In the genomic region with DNA sequence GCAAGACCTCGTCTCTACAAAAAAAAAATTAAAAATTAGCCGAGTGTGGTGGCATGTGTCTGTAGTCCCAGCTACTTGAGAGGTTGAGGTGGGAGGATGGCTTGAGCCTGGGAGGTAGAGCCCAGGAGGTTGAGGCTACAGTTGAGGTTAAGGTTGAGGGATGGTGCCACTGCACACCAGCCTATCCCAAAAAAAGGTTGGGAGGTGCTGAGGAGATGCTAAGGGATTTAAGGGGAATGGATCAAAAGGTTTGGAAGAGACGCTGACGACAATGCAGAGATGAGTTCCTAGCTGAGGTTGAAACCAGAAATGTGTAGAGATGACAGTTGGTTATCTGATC, we compare ENCODE assay signal across 13 cellular contexts. TPM values are rescaled to one million over a fixed set of nuclear protein-coding genes. Genes with fewer than 3 reads are reported as not detected.
DNase-seq lines count a peak whose midpoint lies in the region; ATAC-seq and TF ChIP-seq lines count a peak whose summit lies in the region.
"Had no signal": no experiment of that assay in that cellular context is flagged by ENCODE, and none has a peak within 500 bp of the region (broad histone marks: within the 10 kb centered on the region; RNA-seq: fewer than 3 reads in every experiment).

No MANE protein-coding gene starts in this region.

- 99% methylated on average over 2 of the region's 4 CpGs for WGBS in mesenchymal stem cell
- 88 to 98% methylated on average over 4 of the region's 4 CpGs for WGBS in body of pancreas, 2 donors

- H2BK5ac ChIP-seq in mesenchymal stem cell (ENCODE audit: low read depth, low read length, poor library complexity, severe bottlenecking) = no peak overlapping the region

- DNase-seq in CD4-positive, alpha-beta memory T cell = no peak
- DNase-seq in activated CD8-positive, alpha-beta T cell treated with anti-CD3 and anti-CD28 coated beads for 36 hours = no peak
- no peak for DNase-seq in mesenchymal stem cell
- DNase-seq in erythroblast (lab: John Stamatoyannopoulos, UW) = no peak
- no peak for DNase-seq in AG20443 (ENCODE audit: low spot score)
- DNase-seq in mucosa of descending colon = no peak
- no peak for DNase-seq in body of pancreas
- DNase-seq: C1 segment of cervical spinal cord, foreskin melanocyte, Karpas-422 had no signal

- H2BK120ac ChIP-seq in mesenchymal stem cell (ENCODE audit: low read depth, low read length) = no peak overlapping the region

- H2AFZ ChIP-seq in ACC112 (ENCODE audit: low read length, unreplicated experiment) (no peak overlapping the region), mesenchymal stem cell (ENCODE audit: low read depth, low read length) (no peak overlapping the region)

- H3K27ac ChIP-seq in ACC112 (ENCODE audit: low read depth, low read length) = peak overlapping the region; percentile 11; the same call in 1 of the 2 replicates
- H3K27ac ChIP-seq in CD4-positive, alpha-beta memory T cell (ENCODE audit: low read depth, low read length) = no peak overlapping the region
- H3K27ac ChIP-seq in mesenchymal stem cell (ENCODE audit: low read length, poor library complexity, severe bottlenecking) = no peak overlapping the region
- H3K27ac ChIP-seq in body of pancreas = no peak overlapping the region
- H3K27ac ChIP-seq: HL-60 had no signal

- peak overlapping the region in 5 of 7 donors; percentile 48 to 77 (median 57) for H3K27ac Mint-ChIP-seq in CD4-positive, alpha-beta memory T cell
- peak overlapping the region; percentile 96 for H3K27ac Mint-ChIP-seq in activated CD8-positive, alpha-beta T cell treated with anti-CD3 and anti-CD28 coated beads for 36 hours
- H3K27ac Mint-ChIP-seq: nephron had no signal

- H3K9me3 ChIP-seq in CD4-positive, alpha-beta memory T cell (ENCODE audit: control insufficient read depth in 1 of 2, low read length in 2 of 2) = no peaks in the 10 kb centered on the region
- H3K9me3 ChIP-seq in mesenchymal stem cell (ENCODE audit: control insufficient read depth, low read length) (no peaks in the 10 kb centered on the region), mucosa of descending colon (no peaks in the 10 kb centered on the region), body of pancreas (no peaks in the 10 kb centered on the region)

- no peak overlapping the region for H3K4ac ChIP-seq in mesenchymal stem cell (ENCODE audit: low read depth in 1 of 2, low read length in 2 of 2)

- no peak overlapping the region for H3K18ac ChIP-seq in mesenchymal stem cell (ENCODE audit: low read depth in 1 of 2, low read length in 2 of 2)

- H3K4me1 Mint-ChIP-seq in CD4-positive, alpha-beta memory T cell = peaks cover 10 to 40% (median 28%) of the 10 kb centered on the region in 4 donors
- peaks cover 57% of the 10 kb centered on the region for H3K4me1 Mint-ChIP-seq in activated CD8-positive, alpha-beta T cell treated with anti-CD3 and anti-CD28 coated beads for 36 hours (ENCODE audit: low read depth)
- H3K4me1 Mint-ChIP-seq: nephron had no signal

- H3K27me3 ChIP-seq in ACC112 (ENCODE audit: insufficient read depth, low read length) = no peaks in the 10 kb centered on the region
- H3K27me3 ChIP-seq in CD4-positive, alpha-beta memory T cell (ENCODE audit: insufficient read depth, low read length) = no peaks in the 10 kb centered on the region
- H3K27me3 ChIP-seq in mesenchymal stem cell (ENCODE audit: control insufficient read depth in 1 of 2, insufficient read depth in 1 of 2, low read length in 2 of 2) = no peaks in the 10 kb centered on the region
- no peaks in the 10 kb centered on the region for H3K27me3 ChIP-seq in body of pancreas

- peaks cover 9% of the 10 kb centered on the region for H3K79me2 ChIP-seq in ACC112 (ENCODE audit: control insufficient read depth, insufficient read depth, low read length, unreplicated experiment)

- peaks cover 17% of the 10 kb centered on the region for H3K4me1 ChIP-seq in ACC112 (ENCODE audit: control insufficient read depth, insufficient read depth, low read length, unreplicated experiment)
- peaks cover 12% of the 10 kb centered on the region for H3K4me1 ChIP-seq in CD4-positive, alpha-beta memory T cell (ENCODE audit: insufficient read depth, low read length)
- H3K4me1 ChIP-seq in mesenchymal stem cell (ENCODE audit: control insufficient read depth, insufficient read depth, low read depth, low read length) = peaks cover 8% of the 10 kb centered on the region
- peaks cover 4% of the 10 kb centered on the region for H3K4me1 ChIP-seq in mucosa of descending colon (ENCODE audit: low read depth)
- peaks cover 14% of the 10 kb centered on the region for H3K4me1 ChIP-seq in body of pancreas

- TF ChIP-seq POLR2A in erythroblast (IDR thresholded peaks at IDR 0.05; ENCODE audit: low read length) (no peak), body of pancreas (IDR thresholded peaks at IDR 0.05) (no peak)

- H3K9me3 Mint-ChIP-seq in CD4-positive, alpha-beta memory T cell = no peaks in the 10 kb centered on the region
- H3K9me3 Mint-ChIP-seq in activated CD8-positive, alpha-beta T cell treated with anti-CD3 and anti-CD28 coated beads for 36 hours = peaks cover 9% of the 10 kb centered on the region
- H3K9me3 Mint-ChIP-seq: nephron had no signal

- CTCF ChIA-PET in CD4-positive, alpha-beta memory T cell (lab: Charles Lee; ENCODE audit: partially characterized antibody) = interaction anchor here (2.1 to 9.1 kb wide), 4 partner anchors 15 to 94 kb away, joined by 4 to 58 read pairs (median 10); no protein-coding TSS in a partner anchor
- CTCF ChIA-PET in activated CD8-positive, alpha-beta T cell treated with anti-CD3 and anti-CD28 coated beads for 36 hours (lab: Charles Lee) = interaction anchor here (1.3 to 11.2 kb wide), 7 partner anchors 11 to 45 kb away, joined by 3 to 134 read pairs (median 9); no protein-coding TSS in a partner anchor

- H4K91ac ChIP-seq in mesenchymal stem cell (ENCODE audit: low read length) = no peak overlapping the region

- no peak overlapping the region for H2BK12ac ChIP-seq in mesenchymal stem cell (ENCODE audit: low read length in 2 of 2)

- H3K4me3 ChIP-seq in ACC112 (ENCODE audit: low read depth, low read length) = no peak overlapping the region
- H3K4me3 ChIP-seq in CD4-positive, alpha-beta memory T cell (ENCODE audit: low read length in 2 of 2) = no peak overlapping the region
- no peak overlapping the region for H3K4me3 ChIP-seq in mesenchymal stem cell (ENCODE audit: insufficient read depth in 1 of 2, low read depth in 1 of 2, low read length in 2 of 2)
- H3K4me3 ChIP-seq in mucosa of descending colon = no peak overlapping the region
- no peak overlapping the region for H3K4me3 ChIP-seq in body of pancreas

- H2AK5ac ChIP-seq in mesenchymal stem cell (ENCODE audit: low read length, severe bottlenecking) = no peak overlapping the region

- H3K4me3 Mint-ChIP-seq in CD4-positive, alpha-beta memory T cell = peak overlapping the region in 5 of 8 donors; percentile 39 to 68 (median 48)
- H3K4me3 Mint-ChIP-seq in activated CD8-positive, alpha-beta T cell treated with anti-CD3 and anti-CD28 coated beads for 36 hours = peak overlapping the region; percentile 54
- H3K4me3 Mint-ChIP-seq: nephron had no signal

- H3K79me1 ChIP-seq in mesenchymal stem cell (replicated peaks; ENCODE audit: low read length, poor library complexity, severe bottlenecking) = peaks cover 6% of the 10 kb centered on the region

- no peak for TF ChIP-seq CTCF in activated CD8-positive, alpha-beta T cell treated with anti-CD3 and anti-CD28 coated beads for 36 hours (IDR thresholded peaks at IDR 0.05)
- TF ChIP-seq CTCF in mucosa of descending colon (IDR thresholded peaks at IDR 0.05) (no peak), body of pancreas (IDR thresholded peaks at IDR 0.05) (no peak)

- H3K36me3 ChIP-seq in ACC112 (ENCODE audit: insufficient read depth, low read length) (no peaks in the 10 kb centered on the region), mesenchymal stem cell (ENCODE audit: control insufficient read depth in 1 of 2, insufficient read depth in 2 of 2, low read depth in 1 of 2, low read length in 2 of 2) (no peaks in the 10 kb centered on the region), mucosa of descending colon (ENCODE audit: low read depth) (no peaks in the 10 kb centered on the region), body of pancreas (replicated peaks in 1 of 2; ENCODE audit: insufficient read depth in 1 of 2, low read depth in 2 of 2) (no peaks in the 10 kb centered on the region)
- H3K36me3 ChIP-seq in CD4-positive, alpha-beta memory T cell (ENCODE audit: insufficient read depth, low read length) = no peaks in the 10 kb centered on the region

- H2BK15ac ChIP-seq in mesenchymal stem cell (ENCODE audit: low read depth, poor library complexity, severe bottlenecking) = no peak overlapping the region

- H3K14ac ChIP-seq in mesenchymal stem cell (ENCODE audit: low read length in 2 of 2) = no peak overlapping the region

- POLR2A ChIA-PET in CD4-positive, alpha-beta memory T cell (lab: Charles Lee; ENCODE audit: partially characterized antibody) = interaction anchor here (0.6 to 3.1 kb wide), 5 partner anchors 37 to 101 kb away, joined by 3 to 13 read pairs (median 4); no protein-coding TSS in a partner anchor
- POLR2A ChIA-PET in activated CD8-positive, alpha-beta T cell treated with anti-CD3 and anti-CD28 coated beads for 36 hours (lab: Charles Lee) = interaction anchor here (0.6 to 10.5 kb wide), 9 partner anchors 10 to 135 kb away, joined by 3 to 134 read pairs (median 5); a partner anchor contains a TSS

- H3K9ac ChIP-seq in mesenchymal stem cell (ENCODE audit: low read length) = peak overlapping the region; percentile 60

- no peak overlapping the region for H3K4me2 ChIP-seq in mesenchymal stem cell (ENCODE audit: low read length, poor library complexity, severe bottlenecking)

- H3K23ac ChIP-seq in mesenchymal stem cell (ENCODE audit: low read length in 2 of 2) = no peak overlapping the region

- H3K27me3 Mint-ChIP-seq in CD4-positive, alpha-beta memory T cell = no peaks in the 10 kb centered on the region
- no peaks in the 10 kb centered on the region for H3K27me3 Mint-ChIP-seq in activated CD8-positive, alpha-beta T cell treated with anti-CD3 and anti-CD28 coated beads for 36 hours

- H4K8ac ChIP-seq in mesenchymal stem cell (ENCODE audit: low read length) = no peak overlapping the region

- no peak for ATAC-seq in activated CD8-positive, alpha-beta T cell treated with anti-CD3 and anti-CD28 coated beads for 36 hours
- ATAC-seq in mucosa of descending colon (no peak), body of pancreas (no peak)

- intact Hi-C loops in CD4-positive, alpha-beta memory T cell (cut with micrococcal nuclease) = no loop called here
- intact Hi-C loops in activated CD8-positive, alpha-beta T cell treated with anti-CD3 and anti-CD28 coated beads for 36 hours (cut with micrococcal nuclease) = loop anchor here (5.0 kb wide), 1 partner anchor 44 kb away; no protein-coding TSS in a partner anchor
- intact Hi-C loops in mucosa of descending colon (cut with DNase I, micrococcal nuclease) (no loop called here), body of pancreas (cut with DNase I) (no loop called here)

- H3K36me3 Mint-ChIP-seq in CD4-positive, alpha-beta memory T cell = peaks cover 0 to 4% of the 10 kb centered on the region in 2 donors
- H3K36me3 Mint-ChIP-seq in activated CD8-positive, alpha-beta T cell treated with anti-CD3 and anti-CD28 coated beads for 36 hours (ENCODE audit: low read depth) = peaks cover 31% of the 10 kb centered on the region

RNA-seq across cellular contexts. Expression of a gene that starts 4.7 kb away (rescaled TPM):
- total RNA-seq in CD4-positive, alpha-beta memory T cell = 10 to 100 TPM; 66.6 to 70.7 TPM
- polyA plus RNA-seq in CD4-positive, alpha-beta memory T cell = 100 to 1,000 TPM; 142 to 202 TPM
- 100 to 1,000 TPM; 150 to 156 TPM for total RNA-seq in activated CD8-positive, alpha-beta T cell treated with anti-CD3 and anti-CD28 coated beads for 36 hours
- polyA plus RNA-seq in mesenchymal stem cell (2013, experiment 1 of 2) = 52.8 TPM
- 54.6 TPM for polyA plus RNA-seq in mesenchymal stem cell (2013, experiment 2 of 2)
- 10 to 100 TPM; 39.3 to 50.1 (median 48.9) TPM for total RNA-seq in mucosa of descending colon
- 10 to 100 TPM; 20.1 to 29.1 TPM for total RNA-seq in body of pancreas

RNA-seq across cellular contexts. Expression of a gene that starts 40.5 kb away (rescaled TPM):
- total RNA-seq in CD4-positive, alpha-beta memory T cell = 100 to 1,000 TPM; 143 to 152 TPM
- 10 to 100 TPM; 32.6 to 66.1 TPM for polyA plus RNA-seq in CD4-positive, alpha-beta memory T cell
- total RNA-seq in activated CD8-positive, alpha-beta T cell treated with anti-CD3 and anti-CD28 coated beads for 36 hours = 100 to 1,000 TPM; 236 to 245 TPM
- polyA plus RNA-seq in mesenchymal stem cell (2013, experiment 1 of 2) = 79.3 TPM
- polyA plus RNA-seq in mesenchymal stem cell (2013, experiment 2 of 2) = 85.4 TPM
- 100 to 1,000 TPM; 131 to 207 (median 164) TPM for total RNA-seq in mucosa of descending colon
- total RNA-seq in body of pancreas = 100 to 1,000 TPM in 1 of 2 donors, 10 to 100 TPM in 1; 29.7 to 236 TPM
